ENCODE assay signal across 15 cellular contexts in the genomic region with DNA sequence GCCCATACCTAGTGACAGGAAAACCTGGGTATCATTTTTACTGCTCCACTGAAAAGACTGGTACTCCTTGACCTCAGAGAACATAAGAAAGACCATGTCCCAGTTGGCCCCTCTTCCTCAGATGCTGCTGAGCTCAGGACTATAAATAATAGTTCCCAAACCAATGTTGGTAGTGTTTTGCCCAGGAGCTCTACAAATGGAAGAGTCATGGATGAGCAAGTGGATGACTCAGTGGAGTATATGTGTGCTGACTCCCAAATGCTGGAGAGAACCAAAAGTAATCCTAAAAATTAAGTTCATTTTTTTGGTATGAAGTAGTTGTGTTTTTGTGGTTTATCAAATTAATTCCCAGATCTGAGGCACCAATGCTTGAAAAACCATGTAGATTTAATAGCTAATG.
"Had no signal": no experiment of that assay in that cellular context is flagged by ENCODE, and none has a peak within 500 bp of the region (broad histone marks: within the 10 kb centered on the region; RNA-seq: fewer than 3 reads in every experiment).

No MANE protein-coding gene starts in this region.

- DNase-seq: activated CD4-positive, alpha-beta T cell treated with anti-CD3 and anti-CD28 coated beads, Interleukin-2, amount 50 U/mL, for 4 hours; activated CD4-positive, CD25-positive, alpha-beta regulatory T cell treated with anti-CD3 and anti-CD28 coated beads, Interleukin-2, amount 50 U/mL, for 72 hours; activated CD8-positive, alpha-beta memory T cell treated with anti-CD3 and anti-CD28 coated beads, Interleukin-2, amount 10 ng/mL, durations not matched to agents 7 days and 5 days; activated gamma-delta T cell; activated T-cell treated with anti-CD3 and anti-CD28 coated beads, Interleukin-2, amount 50 U/mL, for 48 hours; gastrocnemius medialis; heart right ventricle; islet precursor cell; left ventricle myocardium inferior; mesendoderm; nephron progenitor cell; psoas muscle; right lobe of liver; stimulated activated naive CD4-positive, alpha-beta T cell treated with Interleukin-2 at 50 U/mL for 16 hours; upper lobe of right lung had no signal

- ATAC-seq: activated CD8-positive, alpha-beta memory T cell treated with anti-CD3 and anti-CD28 coated beads, Interleukin-2, amount 10 ng/mL, durations not matched to agents 7 days and 5 days; gastrocnemius medialis; heart right ventricle; psoas muscle; right lobe of liver; upper lobe of right lung had no signal
